ENCODE assay signal across 2 cellular contexts in the genomic region with DNA sequence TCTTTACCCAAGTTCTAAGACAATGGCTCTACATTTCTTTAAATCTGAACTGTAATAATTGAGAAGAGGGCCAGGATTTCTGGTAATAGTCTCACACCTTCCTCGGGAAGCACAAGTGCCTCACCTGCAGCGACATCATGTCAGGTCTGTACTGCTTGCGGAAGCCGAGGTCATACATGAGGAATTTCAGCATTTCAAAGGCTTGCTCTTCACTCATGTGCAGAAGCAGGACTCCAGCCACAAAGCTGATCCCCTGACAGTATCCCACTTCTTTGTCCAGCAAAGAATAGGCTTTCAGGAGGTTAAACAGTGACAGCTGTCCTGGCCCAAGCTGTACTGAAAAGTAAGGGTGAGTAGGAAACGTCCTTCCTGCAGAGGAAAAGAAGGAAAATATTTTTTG.
TF ChIP-seq lines count a peak whose summit lies in the region.

No MANE protein-coding gene starts in this region.

TF ChIP-seq in GM12891, 5 proteins besides CTCF, POLR2A, EP300 and RAD21:
- TF ChIP-seq POLR2AphosphoS5 (IDR thresholded peaks at IDR 0.05; ENCODE audit: low read depth, low read length) (no peak), PAX5 (IDR thresholded peaks at IDR 0.05; ENCODE audit: insufficient read depth, low read length, severe bottlenecking) (no peak), SPI1 (IDR thresholded peaks at IDR 0.05; ENCODE audit: low read depth, low read length) (no peak), POU2F2 (IDR thresholded peaks at IDR 0.05; ENCODE audit: low read depth, low read length) (no peak), TAF1 (IDR thresholded peaks at IDR 0.05; ENCODE audit: low read depth, low read length) (no peak)
TF ChIP-seq in GM12891: peak in this region for 0.

TF ChIP-seq in HepG2, 621 proteins besides CTCF, POLR2A, EP300 and RAD21:
- no peak for TF ChIP-seq ZNF800 (CRISPR knock-in tag; IDR thresholded peaks at IDR 0.05)
- no peak for TF ChIP-seq ZNF260 (CRISPR knock-in tag; IDR thresholded peaks at IDR 0.05; ENCODE audit: borderline replicate concordance, low read depth)
- no peak for TF ChIP-seq ATF1 (CRISPR knock-in tag; IDR thresholded peaks at IDR 0.05)
- no peak for TF ChIP-seq SP1 (IDR thresholded peaks at IDR 0.05)
- no peak for TF ChIP-seq SP1 (CRISPR knock-in tag; IDR thresholded peaks at IDR 0.05)
- TF ChIP-seq ZNF430 (CRISPR knock-in tag; IDR thresholded peaks at IDR 0.05) = no peak
- no peak for TF ChIP-seq SPEN (CRISPR knock-in tag; IDR thresholded peaks at IDR 0.05; ENCODE audit: low read depth)
- no peak for TF ChIP-seq NAIF1 (CRISPR knock-in tag; IDR thresholded peaks at IDR 0.05; ENCODE audit: borderline replicate concordance)
- TF ChIP-seq KLF6 (CRISPR knock-in tag; IDR thresholded peaks at IDR 0.05) = no peak
